In genomic region chr1:59601811-59602210, GRCh38 we compare ENCODE assay signal across 18 cellular contexts.
"Had no signal": no experiment of that assay in that cellular context is flagged by ENCODE, and none has a peak within 500 bp of the region (broad histone marks: within the 10 kb centered on the region; RNA-seq: fewer than 3 reads in every experiment).

No MANE protein-coding gene starts in this region.

- H3K4me3 Mint-ChIP-seq: activated T-cell treated with anti-CD3 and anti-CD28 coated beads, Interleukin-2, amount 50 U/mL, for 72 hours; memory B cell; natural killer cell treated with Interleukin-12 subunit alpha and Interleukin-12 subunit beta and Interleukin-15 and Interleukin-18, amount 100 ng/mL, for 72 hours; stimulated activated naive CD8-positive, alpha-beta T cell treated with anti-CD3 and anti-CD28 coated beads, Interleukin-15, Interleukin-2, amounts not matched to agents 100 ng/mL and 50 ng/mL, for 24 hours had no signal

- H3K36me3 Mint-ChIP-seq: natural killer cell treated with Interleukin-12 subunit alpha and Interleukin-12 subunit beta and Interleukin-15 and Interleukin-18, amount 100 ng/mL, for 72 hours had no signal

- H3K27me3 ChIP-seq: upper lobe of right lung had no signal

- H3K27me3 Mint-ChIP-seq: memory B cell; natural killer cell treated with Interleukin-12 subunit alpha and Interleukin-12 subunit beta and Interleukin-15 and Interleukin-18, amount 100 ng/mL, for 72 hours; stimulated activated naive CD8-positive, alpha-beta T cell treated with anti-CD3 and anti-CD28 coated beads, Interleukin-15, Interleukin-2, amounts not matched to agents 100 ng/mL and 50 ng/mL, for 24 hours had no signal

- DNase-seq: activated CD8-positive, alpha-beta memory T cell treated with anti-CD3 and anti-CD28 coated beads for 24 hours; activated CD8-positive, alpha-beta memory T cell treated with anti-CD3 and anti-CD28 coated beads, Interleukin-2, amount 50 U/mL, for 48 hours; activated effector memory CD4-positive, alpha-beta T cell treated with anti-CD3 and anti-CD28 coated beads, Interleukin-2, amount 50 U/mL, for 16 hours; activated naive CD4-positive, alpha-beta T cell treated with anti-CD3 and anti-CD28 coated beads, Interleukin-2, amount 50 U/mL, for 16 hours; activated T-cell treated with anti-CD3 and anti-CD28 coated beads, Interleukin-2, amount 50 U/mL, for 72 hours; effector CD4-positive, alpha-beta T cell; mucosa of descending colon; retina; stimulated activated CD4-positive, alpha-beta T cell treated with anti-CD3 and anti-CD28 coated beads, Interleukin-15, amount 100 ng/mL, for 24 hours; stimulated activated CD4-positive, alpha-beta T cell treated with anti-CD3 and anti-CD28 coated beads, Interleukin-2, amount 100 ng/mL, for 48 hours; T-helper 1 cell; T-helper 9 cell; upper lobe of right lung had no signal

- H3K27ac Mint-ChIP-seq: activated T-cell treated with anti-CD3 and anti-CD28 coated beads, Interleukin-2, amount 50 U/mL, for 72 hours; memory B cell; natural killer cell treated with Interleukin-12 subunit alpha and Interleukin-12 subunit beta and Interleukin-15 and Interleukin-18, amount 100 ng/mL, for 72 hours; stimulated activated naive CD8-positive, alpha-beta T cell treated with anti-CD3 and anti-CD28 coated beads, Interleukin-15, Interleukin-2, amounts not matched to agents 100 ng/mL and 50 ng/mL, for 24 hours had no signal

- H3K4me1 ChIP-seq: parathyroid adenoma, upper lobe of right lung had no signal

- H3K4me1 Mint-ChIP-seq: memory B cell had no signal

- H3K9me3 Mint-ChIP-seq: activated T-cell treated with anti-CD3 and anti-CD28 coated beads, Interleukin-2, amount 50 U/mL, for 72 hours; memory B cell; natural killer cell treated with Interleukin-12 subunit alpha and Interleukin-12 subunit beta and Interleukin-15 and Interleukin-18, amount 100 ng/mL, for 72 hours; stimulated activated naive CD8-positive, alpha-beta T cell treated with anti-CD3 and anti-CD28 coated beads, Interleukin-15, Interleukin-2, amounts not matched to agents 100 ng/mL and 50 ng/mL, for 24 hours had no signal

- H3K9me3 ChIP-seq: mucosa of descending colon, upper lobe of right lung had no signal

- H3K9ac ChIP-seq: parathyroid adenoma had no signal

- H3K4me3 ChIP-seq: mucosa of descending colon, skin epidermis, upper lobe of right lung had no signal

- H3K27ac ChIP-seq: parathyroid adenoma, skin epidermis, upper lobe of right lung had no signal

- H3K36me3 ChIP-seq: upper lobe of right lung had no signal

- H3K79me2 ChIP-seq: parathyroid adenoma had no signal

- H2AFZ ChIP-seq: parathyroid adenoma had no signal
